Comparison of ENCODE assay signal across 19 cellular contexts in genomic region chr15:35522061-35522460, GRCh38. TPM values are rescaled to one million over a fixed set of nuclear protein-coding genes. Genes with fewer than 3 reads are reported as not detected.
A peak's percentile ranks its signal among the peaks of the same experiment; 100 is the strongest.
DNase-seq lines count a peak whose midpoint lies in the region; ATAC-seq and TF ChIP-seq lines count a peak whose summit lies in the region.
"Had no signal": no experiment of that assay in that cellular context is flagged by ENCODE, and none has a peak within 500 bp of the region (broad histone marks: within the 10 kb centered on the region; RNA-seq: fewer than 3 reads in every experiment).

No MANE protein-coding gene starts in this region.

- no peaks in the 10 kb centered on the region for H3K9me3 Mint-ChIP-seq in endothelial cell (ENCODE audit: unreplicated experiment)
- H3K9me3 Mint-ChIP-seq: effector memory CD8-positive, alpha-beta T cell had no signal

- peak; percentile 36; the same call in 1 of the 3 replicates for ATAC-seq in RWPE2 (ENCODE audit: low read depth)
- no peak for ATAC-seq in GM19467 (IDR thresholded peaks at IDR 0.05; ENCODE audit: unreplicated experiment)
- ATAC-seq: activated CD4-positive, CD25-positive, alpha-beta regulatory T cell treated with anti-CD3 and anti-CD28 coated beads, Interleukin-2, amount 50 U/mL, for 24 hours; effector memory CD8-positive, alpha-beta T cell; mucosa of descending colon had no signal

- H3K14ac ChIP-seq in mesenchymal stem cell (ENCODE audit: low read length in 2 of 2): no peak overlapping the region

- H3K4me3 Mint-ChIP-seq in endothelial cell (ENCODE audit: unreplicated experiment): no peak overlapping the region
- H3K4me3 Mint-ChIP-seq: effector memory CD8-positive, alpha-beta T cell had no signal

- H3K4me1 ChIP-seq in RWPE2 (ENCODE audit: insufficient read depth, poor library complexity, severe bottlenecking): no peaks in the 10 kb centered on the region
- no peaks in the 10 kb centered on the region for H3K4me1 ChIP-seq in mesenchymal stem cell (ENCODE audit: control insufficient read depth, insufficient read depth, low read depth, low read length)
- H3K4me1 ChIP-seq: parathyroid adenoma had no signal

- DNase-seq in ELR (ENCODE audit: low read depth): peak; percentile 30
- no peak for DNase-seq in RWPE2 (ENCODE audit: low spot score)
- peak; percentile 5 for DNase-seq in endothelial cell (ENCODE audit: low spot score)
- peak; percentile 66 for DNase-seq in mesenchymal stem cell
- DNase-seq in activated CD4-positive, alpha-beta T cell treated with anti-CD3 and anti-CD28 coated beads for 1 hour: no peak
- DNase-seq in activated CD4-positive, CD25-positive, alpha-beta regulatory T cell treated with anti-CD3 and anti-CD28 coated beads, Interleukin-2, amount 50 U/mL, for 72 hours: no peak
- DNase-seq in stimulated activated CD4-positive, alpha-beta T cell treated with anti-CD3 and anti-CD28 coated beads, Interleukin-2, amount 100 ng/mL, for 24 hours: no peak
- DNase-seq: activated naive CD4-positive, alpha-beta T cell; DMS79; effector memory CD8-positive, alpha-beta T cell; Kasumi-1; mucosa of descending colon; NCI-H446; PC-9 had no signal

- peak overlapping the region; percentile 49 for H3K27ac Mint-ChIP-seq in endothelial cell (ENCODE audit: unreplicated experiment)
- H3K27ac Mint-ChIP-seq: effector memory CD8-positive, alpha-beta T cell had no signal

- H3K36me3 ChIP-seq in RWPE2 (ENCODE audit: low read depth) (peaks cover 10% of the 10 kb centered on the region; the same call in 1 of the 2 replicates), mesenchymal stem cell (ENCODE audit: control insufficient read depth in 1 of 2, insufficient read depth in 2 of 2, low read depth in 1 of 2, low read length in 2 of 2) (no peaks in the 10 kb centered on the region)
- H3K36me3 ChIP-seq: cardiac muscle cell had no signal

- no peak overlapping the region for H2AK5ac ChIP-seq in mesenchymal stem cell (ENCODE audit: low read length, severe bottlenecking)

- H2BK15ac ChIP-seq in mesenchymal stem cell (ENCODE audit: low read depth, poor library complexity, severe bottlenecking): no peak overlapping the region

- no peaks in the 10 kb centered on the region for H3K27me3 Mint-ChIP-seq in endothelial cell (ENCODE audit: unreplicated experiment)
- H3K27me3 Mint-ChIP-seq: effector memory CD8-positive, alpha-beta T cell had no signal

- peaks cover 1% of the 10 kb centered on the region for H3K79me1 ChIP-seq in mesenchymal stem cell (replicated peaks; ENCODE audit: low read length, poor library complexity, severe bottlenecking)

- no peak overlapping the region for H3K4ac ChIP-seq in mesenchymal stem cell (ENCODE audit: low read depth in 1 of 2, low read length in 2 of 2)

- no peak overlapping the region for H2AFZ ChIP-seq in mesenchymal stem cell (ENCODE audit: low read depth, low read length)
- H2AFZ ChIP-seq: parathyroid adenoma, PC-9 had no signal

- no peak for TF ChIP-seq CTCF in RWPE2 (IDR thresholded peaks at IDR 0.05; ENCODE audit: poor library complexity, severe bottlenecking)
- peak; percentile 10 for TF ChIP-seq CTCF in endothelial cell (IDR thresholded peaks at IDR 0.05; ENCODE audit: unreplicated experiment)

- H2BK120ac ChIP-seq in mesenchymal stem cell (ENCODE audit: low read depth, low read length): no peak overlapping the region

- no peak overlapping the region for H3K18ac ChIP-seq in mesenchymal stem cell (ENCODE audit: low read depth in 1 of 2, low read length in 2 of 2)

- H3K4me2 ChIP-seq in mesenchymal stem cell (ENCODE audit: low read length, poor library complexity, severe bottlenecking): no peak overlapping the region
- H3K4me2 ChIP-seq: PC-9 had no signal

- H3K4me3 ChIP-seq in RWPE2 (ENCODE audit: severe bottlenecking): no peak overlapping the region
- H3K4me3 ChIP-seq in mesenchymal stem cell (ENCODE audit: insufficient read depth in 1 of 2, low read depth in 1 of 2, low read length in 2 of 2): no peak overlapping the region
- H3K4me3 ChIP-seq: BLaER1 treated with 17β-estradiol and CSF1 and Interleukin-3, amounts not matched to agents 10 nM and 100 nM; cardiac muscle cell; mucosa of descending colon; PC-9 had no signal

- H3K9me3 ChIP-seq in RWPE2 (ENCODE audit: severe bottlenecking) (no peaks in the 10 kb centered on the region), mesenchymal stem cell (ENCODE audit: control insufficient read depth, low read length) (no peaks in the 10 kb centered on the region)
- H3K9me3 ChIP-seq: BLaER1 treated with 17β-estradiol and CSF1 and Interleukin-3, amounts not matched to agents 10 nM and 100 nM; mucosa of descending colon had no signal

- peaks cover 26% of the 10 kb centered on the region for H3K4me1 Mint-ChIP-seq in endothelial cell (ENCODE audit: unreplicated experiment)

- no peak overlapping the region for H3K9ac ChIP-seq in mesenchymal stem cell (ENCODE audit: low read length)
- H3K9ac ChIP-seq: parathyroid adenoma had no signal

- H3K27me3 ChIP-seq in RWPE2 (ENCODE audit: insufficient read depth, poor library complexity, severe bottlenecking): no peaks in the 10 kb centered on the region
- no peaks in the 10 kb centered on the region for H3K27me3 ChIP-seq in mesenchymal stem cell (ENCODE audit: control insufficient read depth in 1 of 2, insufficient read depth in 1 of 2, low read length in 2 of 2)
- H3K27me3 ChIP-seq: BLaER1 treated with 17β-estradiol and CSF1 and Interleukin-3, amounts not matched to agents 10 nM and 100 nM; cardiac muscle cell had no signal

- no peak overlapping the region for H3K23ac ChIP-seq in mesenchymal stem cell (ENCODE audit: low read length in 2 of 2)

- H2BK5ac ChIP-seq in mesenchymal stem cell (ENCODE audit: low read depth, low read length, poor library complexity, severe bottlenecking): no peak overlapping the region

- no peak overlapping the region for H3K27ac ChIP-seq in RWPE2 (ENCODE audit: poor library complexity, severe bottlenecking)
- H3K27ac ChIP-seq in mesenchymal stem cell (ENCODE audit: low read length, poor library complexity, severe bottlenecking): no peak overlapping the region
- H3K27ac ChIP-seq: BLaER1 treated with 17β-estradiol and CSF1 and Interleukin-3, amounts not matched to agents 10 nM and 100 nM; cardiac muscle cell; parathyroid adenoma; PC-9 had no signal

- no peaks in the 10 kb centered on the region for H3K36me3 Mint-ChIP-seq in endothelial cell (ENCODE audit: low read depth, unreplicated experiment)

- no peak overlapping the region for H4K8ac ChIP-seq in mesenchymal stem cell (ENCODE audit: low read length)

- WGBS in mesenchymal stem cell: 0% methylated on average over 2 of the region's 2 CpGs

- no peak overlapping the region for H4K91ac ChIP-seq in mesenchymal stem cell (ENCODE audit: low read length)

- H2BK12ac ChIP-seq in mesenchymal stem cell (ENCODE audit: low read length in 2 of 2): no peak overlapping the region

RNA-seq across cellular contexts. Expression of gene DPH6, which starts 23.9 kb away (rescaled TPM):
- 10.6 TPM for total RNA-seq in endothelial cell (ENCODE audit: unreplicated experiment)
- polyA plus RNA-seq in mesenchymal stem cell (2013, experiment 1 of 2): 2.7 TPM
- polyA plus RNA-seq in mesenchymal stem cell (2013, experiment 2 of 2): 3.2 TPM

Comparison
In these comparisons a context has a peak if more than half of its experiments do, and no peak if none do; other contexts are left out.
1. DNase-seq: peak in ELR (single experiment), endothelial cell (single experiment) and mesenchymal stem cell (single experiment); none in RWPE2 (single experiment), activated CD4-positive, alpha-beta T cell treated with anti-CD3 and anti-CD28 coated beads for 1 hour (single experiment), activated CD4-positive, CD25-positive, alpha-beta regulatory T cell treated with anti-CD3 and anti-CD28 coated beads, Interleukin-2, amount 50 U/mL, for 72 hours (single experiment) and stimulated activated CD4-positive, alpha-beta T cell treated with anti-CD3 and anti-CD28 coated beads, Interleukin-2, amount 100 ng/mL, for 24 hours (0 of 2).